Comparison of ENCODE assay signal across 25 cellular contexts in genomic region chr4:105858466-105859040, GRCh38. TPM values are rescaled to one million over a fixed set of nuclear protein-coding genes. Genes with fewer than 3 reads are reported as not detected.
DNase-seq lines count a peak whose midpoint lies in the region; ATAC-seq, FAIRE-seq and TF ChIP-seq lines count a peak whose summit lies in the region.
"Had no signal": no experiment of that assay in that cellular context is flagged by ENCODE, and none has a peak within 500 bp of the region (broad histone marks: within the 10 kb centered on the region; RNA-seq: fewer than 3 reads in every experiment).

No MANE protein-coding gene starts in this region.

- DNase-seq in GM12878 (ENCODE audit: low read depth, low spot score): peak; percentile 30
- no peak for DNase-seq in kidney tubule cell (ENCODE audit: low spot score)
- no peak for DNase-seq in stimulated activated naive CD8-positive, alpha-beta T cell treated with anti-CD3 and anti-CD28 coated beads, Interleukin-15, Interleukin-2, amounts not matched to agents 100 U/mL and 50 U/mL, for 24 hours
- DNase-seq: Caco-2; CD4-positive, alpha-beta T cell; H7; Karpas-422; MG63; NCI-H1048; NCI-H1436; NCI-H2029; NCI-H345; NCI-H526; Peyer's patch; T-helper 2 cell had no signal

- H3K4me3 ChIP-seq in GM12878: no peak overlapping the region
- H3K4me3 ChIP-seq: MG63, Peyer's patch had no signal

- TF ChIP-seq RAD21 in GM12878 (IDR thresholded peaks at IDR 0.05; ENCODE audit: insufficient read depth, low read depth, low read length): no peak

- H3K79me2 ChIP-seq in GM12878 (ENCODE audit: control insufficient read depth, insufficient read depth, low read length): no peaks in the 10 kb centered on the region

- no peak overlapping the region for H3K9ac ChIP-seq in GM12878 (ENCODE audit: control insufficient read depth, insufficient read depth, low read length)

- 13% methylated on average over 10 of the region's 10 CpGs for WGBS in GM12878 (ENCODE audit: insufficient coverage, insufficient replicate concordance, low lambda C conversion rate, missing lambda C conversion rate)

- POLR2A ChIA-PET in GM12878 (lab: Charles Lee): interaction anchor here (0.6 kb wide), 1 partner anchor 144 kb away, joined by 4 read pairs; no protein-coding TSS in a partner anchor

- intact Hi-C loops in GM12878 (cut with micrococcal nuclease; ENCODE audit: unreplicated experiment): no loop called here

- in situ Hi-C loops in GM12878 (cut with MboI): no loop called here

- peak overlapping the region; percentile 66 for H3K27ac ChIP-seq in 22Rv1
- 0 out of 2 replicates have a peak overlapping the region, but pooled peaks have one; percentile 28 for H3K27ac ChIP-seq in GM12878 (ENCODE audit: control insufficient read depth, insufficient read depth)
- H3K27ac ChIP-seq: Peyer's patch had no signal

- no peak for TF ChIP-seq EP300 in GM12878 (IDR thresholded peaks at IDR 0.05; ENCODE audit: borderline replicate concordance in 1 of 2, control insufficient read depth in 1 of 2, low read depth in 2 of 2, low read length in 2 of 2)

- H3K27me3 ChIP-seq in GM12878 (replicated peaks in 1 of 2; ENCODE audit: control insufficient read depth in 2 of 2, insufficient read depth in 2 of 2, low read length in 1 of 2): no peaks in the 10 kb centered on the region
- H3K27me3 ChIP-seq: MG63, Peyer's patch had no signal

- no peaks in the 10 kb centered on the region for H4K20me1 ChIP-seq in GM12878 (ENCODE audit: control insufficient read depth, insufficient read depth)

- no peak overlapping the region for H3K4me2 ChIP-seq in GM12878 (ENCODE audit: control insufficient read depth, insufficient read depth)

- no peaks in the 10 kb centered on the region for H3K36me3 ChIP-seq in GM12878 (ENCODE audit: control insufficient read depth in 2 of 2, insufficient read depth in 2 of 2, low read length in 1 of 2)
- H3K36me3 ChIP-seq: MG63, Peyer's patch had no signal

- ATAC-seq in GM18868 (IDR thresholded peaks at IDR 0.05; ENCODE audit: unreplicated experiment): peak; percentile 82
- ATAC-seq in HG02852 (IDR thresholded peaks at IDR 0.05; ENCODE audit: unreplicated experiment): peak; percentile 60
- peak; percentile 93 for ATAC-seq in GM12878
- ATAC-seq in GM21447 (IDR thresholded peaks at IDR 0.05; ENCODE audit: unreplicated experiment): no peak
- ATAC-seq in stimulated activated naive CD8-positive, alpha-beta T cell treated with anti-CD3 and anti-CD28 coated beads, Interleukin-15, Interleukin-2, amounts not matched to agents 100 U/mL and 50 U/mL, for 24 hours: no peak
- ATAC-seq: Right ventricle myocardium inferior had no signal

- no TSS peak for BruUV-seq in GM12878 (replicated peaks; lab: Mats Ljungman, UMichigan)

- TF ChIP-seq POLR2A in GM12878 (IDR thresholded peaks at IDR 0.05; ENCODE audit: low read depth, low read length): no peak

- H3K4me1 ChIP-seq in GM12878 (ENCODE audit: control insufficient read depth, insufficient read depth, low read length): no peaks in the 10 kb centered on the region
- H3K4me1 ChIP-seq: Caco-2, Peyer's patch had no signal

- SMC1A ChIA-PET in GM12878 (lab: Charles Lee; ENCODE audit: uncharacterized antibody, unreplicated experiment): interaction anchor here (1.0 kb wide), 2 partner anchors 9 to 11 kb away, joined by 3 to 4 read pairs; no protein-coding TSS in a partner anchor

- 0 out of 2 replicates have a peak overlapping the region, but pooled peaks have one; percentile 2 for H2AFZ ChIP-seq in GM12878 (ENCODE audit: control insufficient read depth, low read depth, low read length)

- TF ChIP-seq CTCF in 22Rv1 (IDR thresholded peaks at IDR 0.05): no peak
- TF ChIP-seq CTCF in GM12878 (IDR thresholded peaks at IDR 0.05 in 2 of 3, conservative IDR thresholded peaks at IDR 0.05 in 1 of 3; ENCODE audit: control insufficient read depth in 2 of 3, extremely low read depth in 1 of 3, insufficient read depth in 1 of 3, low read depth in 3 of 3, low read length in 3 of 3): no peak

- CTCF ChIA-PET in GM12878 (lab: Yijun Ruan, JAX): interaction anchor here (0.6 to 0.8 kb wide), 2 partner anchors 20 to 64 kb away, joined by 3 to 5 read pairs; no protein-coding TSS in a partner anchor

- RAD21 ChIA-PET in GM12878 (lab: Charles Lee; ENCODE audit: unreplicated experiment): interaction anchor here (1.1 to 1.6 kb wide), 3 partner anchors 17 to 385 kb away, joined by 3 to 5 read pairs (median 3); partner anchors contain the start of gene PPA2

- no peak for FAIRE-seq in GM12878 (lab: Jason Lieb, UNC)
- FAIRE-seq: A204.1, GM19239 had no signal

- peaks cover 2% of the 10 kb centered on the region; the same call in 2 of the 3 replicates for H3K9me3 ChIP-seq in GM12878 (replicated peaks; ENCODE audit: control insufficient read depth, insufficient read depth, low read length)
- H3K9me3 ChIP-seq: Caco-2 had no signal

TF ChIP-seq in GM12878, 131 proteins besides CTCF, POLR2A, EP300 and RAD21 (continues in another document):
- TF ChIP-seq YY1 (IDR thresholded peaks at IDR 0.05; ENCODE audit: low read depth, low read length) (peak; percentile 75), RAD51 (IDR thresholded peaks at IDR 0.05) (no peak), ZSCAN29 (IDR thresholded peaks at IDR 0.05) (no peak), PBX3 (IDR thresholded peaks at IDR 0.05; ENCODE audit: insufficient replicate concordance, low read depth, low read length) (no peak), PML (IDR thresholded peaks at IDR 0.05; ENCODE audit: low read length) (no peak), CBX3 (IDR thresholded peaks at IDR 0.05; ENCODE audit: borderline replicate concordance, low read depth) (no peak), SREBF2 (IDR thresholded peaks at IDR 0.05; ENCODE audit: low read length) (no peak), EED (IDR thresholded peaks at IDR 0.05; ENCODE audit: low read depth) (peak; percentile 54; the same call in 1 of the 2 replicates), CEBPZ (IDR thresholded peaks at IDR 0.05; ENCODE audit: low read depth, low read length) (no peak), IKZF2 (IDR thresholded peaks at IDR 0.05) (no peak), CHD4 (IDR thresholded peaks at IDR 0.05) (no peak), TCF7 (IDR thresholded peaks at IDR 0.05; ENCODE audit: borderline replicate concordance) (no peak), MXI1 (IDR thresholded peaks at IDR 0.05; ENCODE audit: low read depth, low read length) (no peak)

RNA-seq across cellular contexts. Expression of gene NPNT, which starts 36.7 kb away (rescaled TPM):
- total RNA-seq in GM12878 (2013; cell fraction: nucleolus; rRNA removed): 38.6 and 49.4 TPM in 2 replicates
- total RNA-seq in GM12878 (2014; rRNA removed) (51.4 and 61.6 TPM in 2 replicates), GM12878 (2014; rRNA removed; fragmentation: Illumina TruSeq; extraction: Trizol) (57.1 and 61.8 TPM in 2 replicates), GM12878 (2021) (58.8 and 66.3 TPM in 2 replicates)
- 16.0 TPM for polyA plus RNA-seq in GM12878 (2011; ENCODE audit: low read depth)
- polyA plus RNA-seq in GM12878 (2011; rRNA removed) (0.14 and 0.18 TPM in 2 replicates), GM12878 (2014; fragmentation: Illumina TruSeq; extraction: Trizol) (56.8 and 86.4 TPM in 2 replicates), GM12878 (2014; fragmentation: Nextera tagmentation; extraction: Ambion mirVana) (10 to 100 TPM; 31.9 to 38.3 TPM), GM12878 (2014; rRNA removed) (42.6 and 47.0 TPM in 2 replicates), GM12878 (2016; fragmentation: Nextera tagmentation; extraction: Ambion mirVana) (10 to 100 TPM; 65.6 to 70.5 TPM)
- 0.05 and 0.13 TPM in 2 replicates for polyA plus RNA-seq in GM12878 (2011; cell fraction: cytosol; rRNA removed)
- polyA plus RNA-seq in GM12878 (2011; cell fraction: nucleus; rRNA removed): 0.15 and 0.22 TPM in 2 replicates
- polyA plus RNA-seq in GM12878 (2012): 26.3 and 27.2 TPM in 2 replicates
- polyA minus RNA-seq in GM12878 (2011; rRNA and poly(A)+ RNA removed): 1.1 TPM in 1 of 2 replicates, not detected in the other
- not detected in 2 replicates for polyA minus RNA-seq in GM12878 (2011; cell fraction: cytosol; rRNA and poly(A)+ RNA removed)
- 0.29 TPM in 1 of 2 replicates, not detected in the other for polyA minus RNA-seq in GM12878 (2011; cell fraction: nucleus; rRNA and poly(A)+ RNA removed)
- total RNA-seq: CD4-positive, alpha-beta T cell; SK-MEL-5 had no signal
- polyA plus RNA-seq: BJ, IgD-negative memory B cell had no signal

Comparison
In these comparisons a context has a peak if more than half of its experiments do, and no peak if none do; other contexts are left out.
1. ATAC-seq: peak in GM18868 (single experiment), HG02852 (single experiment) and GM12878 (single experiment); none in GM21447 (single experiment) and stimulated activated naive CD8-positive, alpha-beta T cell treated with anti-CD3 and anti-CD28 coated beads, Interleukin-15, Interleukin-2, amounts not matched to agents 100 U/mL and 50 U/mL, for 24 hours (single experiment).